15 cellular contexts compared by ENCODE assay signal in genomic region chr3:98969295-98969694, GRCh38.
DNase-seq lines count a peak whose midpoint lies in the region; ATAC-seq and TF ChIP-seq lines count a peak whose summit lies in the region.
"Had no signal": no experiment of that assay in that cellular context is flagged by ENCODE, and none has a peak within 500 bp of the region (broad histone marks: within the 10 kb centered on the region; RNA-seq: fewer than 3 reads in every experiment).

No MANE protein-coding gene starts in this region.

- CTCF ChIA-PET in IMR-90 (lab: Yijun Ruan, JAX), result no interaction called here

- no peak overlapping the region for H3K23ac ChIP-seq in IMR-90 (ENCODE audit: low read depth, low read length)

- TF ChIP-seq CTCF in IMR-90 (conservative IDR thresholded peaks at IDR 0.05; ENCODE audit: low read depth, low read length), result no peak
- TF ChIP-seq CTCF in lower leg skin (IDR thresholded peaks at IDR 0.05), result no peak

- peaks cover 3 to 24% of the 10 kb centered on the region in 2 experiments; a peak in 3 of 4 replicates for H3K79me1 ChIP-seq in IMR-90 (ENCODE audit: low read depth in 1 of 2, low read length in 2 of 2)

- no peak for DNase-seq in IMR-90
- peak; percentile 56 for DNase-seq in adipocyte (ENCODE audit: low read depth)
- DNase-seq in fibroblast of peridontal ligament (ENCODE audit: extremely low read depth), result peak; percentile 53
- DNase-seq in T-helper 9 cell, result no peak
- no peak for DNase-seq in lower leg skin (ENCODE audit: low spot score in 2 of 2)
- DNase-seq in activated naive CD4-positive, alpha-beta T cell treated with anti-CD3 and anti-CD28 coated beads, Interleukin-2, amount 50 U/mL, for 72 hours (ENCODE audit: low spot score in 2 of 2), result no peak
- DNase-seq: AML-193; Caco-2; CD8-positive, alpha-beta memory T cell; DND-41; GDM1; HFFc6 had no signal

- H3K27me3 ChIP-seq in IMR-90 (ENCODE audit: control insufficient read depth, insufficient read depth, low read length) (no peaks in the 10 kb centered on the region), adipocyte (replicated peaks; ENCODE audit: control insufficient read depth, insufficient read depth, low read length) (no peaks in the 10 kb centered on the region)
- H3K27me3 ChIP-seq: BLaER1 had no signal

- no peak for TF ChIP-seq RAD21 in IMR-90 (IDR thresholded peaks at IDR 0.05; ENCODE audit: low read length)

- no peak overlapping the region for H3K4me2 ChIP-seq in IMR-90 (ENCODE audit: low read depth, low read length)
- H3K4me2 ChIP-seq: BLaER1 had no signal

- no peak overlapping the region for H2BK120ac ChIP-seq in IMR-90 (ENCODE audit: low read depth, low read length)

- dilution Hi-C loops in IMR-90 (cut with HindIII; ENCODE audit: low sequenced_read_pairs, unreplicated experiment), result no loop called here

- H3K36me3 ChIP-seq in IMR-90 (ENCODE audit: control insufficient read depth, insufficient read depth, low read length), result no peaks in the 10 kb centered on the region
- no peaks in the 10 kb centered on the region for H3K36me3 ChIP-seq in adipocyte (ENCODE audit: control insufficient read depth, insufficient read depth, low read length, severe bottlenecking)
- H3K36me3 ChIP-seq: BLaER1, HAP-1 had no signal

- no peak overlapping the region for H2BK15ac ChIP-seq in IMR-90 (ENCODE audit: low read depth, low read length)

- peaks cover 7 to 12% of the 10 kb centered on the region in 2 donors for H3K9me3 Mint-ChIP-seq in activated naive CD4-positive, alpha-beta T cell treated with anti-CD3 and anti-CD28 coated beads, Interleukin-2, amount 50 U/mL, for 72 hours

- no peak overlapping the region for H3K4me3 ChIP-seq in IMR-90 (ENCODE audit: insufficient read depth, low read depth, low read length)
- H3K4me3 ChIP-seq in adipocyte (ENCODE audit: low read length), result no peak overlapping the region
- no peak overlapping the region for H3K4me3 ChIP-seq in lower leg skin (ENCODE audit: low read depth, poor library complexity, severe bottlenecking)
- H3K4me3 ChIP-seq: BLaER1, HAP-1 had no signal

- no peak overlapping the region for H4K8ac ChIP-seq in IMR-90 (ENCODE audit: low read depth in 2 of 2, low read length in 2 of 2)

- no peak overlapping the region for H3K9ac ChIP-seq in IMR-90 (ENCODE audit: low read depth, low read length)
- H3K9ac ChIP-seq in adipocyte (ENCODE audit: low read length), result no peak overlapping the region
- H3K9ac ChIP-seq: BLaER1 had no signal

- no peak overlapping the region for H2BK5ac ChIP-seq in IMR-90 (ENCODE audit: low read depth, low read length, poor library complexity, severe bottlenecking)

- ATAC-seq in IMR-90 (ENCODE audit: low read depth) (no peak), HG03025 (IDR thresholded peaks at IDR 0.05; ENCODE audit: low FRiP score, unreplicated experiment) (no peak)
- ATAC-seq in activated naive CD4-positive, alpha-beta T cell treated with anti-CD3 and anti-CD28 coated beads, Interleukin-2, amount 50 U/mL, for 72 hours, result no peak

- H2AFZ ChIP-seq in IMR-90 (replicated peaks; ENCODE audit: low read length, poor library complexity), result no peak overlapping the region

- H3K27ac Mint-ChIP-seq in activated naive CD4-positive, alpha-beta T cell treated with anti-CD3 and anti-CD28 coated beads, Interleukin-2, amount 50 U/mL, for 72 hours, result no peak overlapping the region
- H3K27ac Mint-ChIP-seq: CD8-positive, alpha-beta memory T cell had no signal

- POLR2A ChIA-PET in IMR-90 (lab: Charles Lee; ENCODE audit: unreplicated experiment), result no interaction called here

- H3K4me1 ChIP-seq in IMR-90 (ENCODE audit: control insufficient read depth, insufficient read depth, low read length) (peaks cover 5% of the 10 kb centered on the region; the same call in 1 of the 2 replicates), adipocyte (ENCODE audit: control insufficient read depth, insufficient read depth, low read length) (peaks cover 35% of the 10 kb centered on the region)
- H3K4me1 ChIP-seq: BLaER1, Caco-2, HAP-1 had no signal

- H2AK9ac ChIP-seq in IMR-90 (replicated peaks; ENCODE audit: low read depth, low read length, poor library complexity), result no peak overlapping the region

- BruUV-seq in IMR-90 (replicated peaks; lab: Mats Ljungman, UMichigan), result no TSS peak

- no peak overlapping the region for H3K56ac ChIP-seq in IMR-90 (ENCODE audit: extremely low read depth, insufficient read depth, low read length)

- H2BK20ac ChIP-seq in IMR-90 (ENCODE audit: low read depth, low read length), result no peak overlapping the region

- H4K5ac ChIP-seq in IMR-90 (ENCODE audit: low read depth, low read length), result no peak overlapping the region

- no peaks in the 10 kb centered on the region for H3K36me3 Mint-ChIP-seq in activated naive CD4-positive, alpha-beta T cell treated with anti-CD3 and anti-CD28 coated beads, Interleukin-2, amount 50 U/mL, for 72 hours

- no peak overlapping the region for H2AK5ac ChIP-seq in IMR-90 (ENCODE audit: low read depth, low read length)

- peaks cover 9% of the 10 kb centered on the region; the same call in 1 of the 2 replicates for H3K9me1 ChIP-seq in IMR-90 (ENCODE audit: insufficient read depth, low read length)

- no peak overlapping the region for H3K27ac ChIP-seq in IMR-90 (ENCODE audit: insufficient read depth, low read length)
- H3K27ac ChIP-seq: BLaER1 had no signal

- H3K9me3 ChIP-seq in IMR-90 (ENCODE audit: control insufficient read depth, insufficient read depth, low read length), result no peaks in the 10 kb centered on the region
- H3K9me3 ChIP-seq in adipocyte (ENCODE audit: control insufficient read depth, low read length), result no peaks in the 10 kb centered on the region
- H3K9me3 ChIP-seq: BLaER1, Caco-2, HAP-1 had no signal

- no peaks in the 10 kb centered on the region for H4K20me1 ChIP-seq in IMR-90 (ENCODE audit: insufficient read depth, low read length)
- H4K20me1 ChIP-seq: BLaER1 had no signal

- TF ChIP-seq POLR2A in IMR-90 (IDR thresholded peaks at IDR 0.05; ENCODE audit: low read depth, low read length), result no peak
- TF ChIP-seq POLR2A in lower leg skin (IDR thresholded peaks at IDR 0.05), result no peak

- no peak overlapping the region for H3K18ac ChIP-seq in IMR-90 (ENCODE audit: low read depth, low read length)

- no peak overlapping the region for H3K14ac ChIP-seq in IMR-90 (replicated peaks; ENCODE audit: low read depth, low read length)

- H4K91ac ChIP-seq in IMR-90 (ENCODE audit: insufficient read depth, low read depth, low read length), result no peak overlapping the region

- in situ Hi-C loops in IMR-90 (cut with MboI; ENCODE audit: low sequenced_read_pairs), result no loop called here

- H3K4ac ChIP-seq in IMR-90 (ENCODE audit: low read depth, low read length), result no peak overlapping the region; the same call in 1 of the 2 replicates

- intact Hi-C loops in IMR-90 (cut with micrococcal nuclease) (no loop called here), lower leg skin (cut with DNase I; ENCODE audit: low total_unique reads) (no loop called here)

TF ChIP-seq in IMR-90, 13 proteins besides CTCF, POLR2A, EP300 and RAD21:
- TF ChIP-seq CEBPB (IDR thresholded peaks at IDR 0.05; ENCODE audit: low read depth, low read length) (peak; percentile 56), MXI1 (IDR thresholded peaks at IDR 0.05; ENCODE audit: borderline replicate concordance, low read depth, low read length) (no peak), NFE2L2 (IDR thresholded peaks at IDR 0.05; ENCODE audit: low read depth, low read length) (no peak)

Comparison
In these comparisons a context has a peak if more than half of its experiments do, and no peak if none do; other contexts are left out.
1. DNase-seq: peak in adipocyte (single experiment) and fibroblast of peridontal ligament (single experiment); none in IMR-90 (single experiment), T-helper 9 cell (single experiment), lower leg skin (0 of 2) and activated naive CD4-positive, alpha-beta T cell treated with anti-CD3 and anti-CD28 coated beads, Interleukin-2, amount 50 U/mL, for 72 hours (0 of 2).